8 cellular contexts compared by ENCODE assay signal in genomic region chr4:140151700-140152014, GRCh38. TPM values are rescaled to one million over a fixed set of nuclear protein-coding genes. Genes with fewer than 3 reads are reported as not detected.
DNase-seq lines count a peak whose midpoint lies in the region; ATAC-seq, FAIRE-seq and TF ChIP-seq lines count a peak whose summit lies in the region.

No MANE protein-coding gene starts in this region.

- no peaks in the 10 kb centered on the region for H3K9me3 ChIP-seq in BLaER1 treated with 17β-estradiol and CSF1 and Interleukin-3, amounts not matched to agents 10 nM and 100 nM (replicated peaks in 1 of 11)
- H3K9me3 ChIP-seq in esophagus (ENCODE audit: control insufficient read depth in 2 of 2, insufficient read depth in 1 of 2, low read depth in 1 of 2, low read length in 1 of 2) = no peaks in the 10 kb centered on the region
- H3K9me3 ChIP-seq in mucosa of descending colon = no peaks in the 10 kb centered on the region

- H3K36me3 Mint-ChIP-seq in activated CD8-positive, alpha-beta T cell treated with anti-CD3 and anti-CD28 coated beads for 36 hours (ENCODE audit: low read depth) = no peaks in the 10 kb centered on the region

- H3K4me3 Mint-ChIP-seq in activated CD8-positive, alpha-beta T cell treated with anti-CD3 and anti-CD28 coated beads for 36 hours = peak overlapping the region; percentile 84
- H3K4me3 Mint-ChIP-seq in stimulated activated naive CD8-positive, alpha-beta T cell treated with anti-CD3 and anti-CD28 coated beads, Interleukin-15, amount 100 ng/mL, for 72 hours = peak overlapping the region; percentile 95 to 96

- H3K4me1 ChIP-seq in BLaER1 treated with 17β-estradiol and CSF1 and Interleukin-3, amounts not matched to agents 10 nM and 100 nM = peaks cover 43 to 52% (median 50%) of the 10 kb centered on the region in 10 experiments
- H3K4me1 ChIP-seq in esophagus (ENCODE audit: control insufficient read depth in 2 of 2, insufficient read depth in 2 of 2, low read length in 1 of 2) (no peaks in the 10 kb centered on the region), mucosa of descending colon (ENCODE audit: low read depth) (peaks cover 7% of the 10 kb centered on the region)

- peak overlapping the region; percentile 86 to 98 (median 97) for H3K9ac ChIP-seq in BLaER1 treated with 17β-estradiol and CSF1 and Interleukin-3, amounts not matched to agents 10 nM and 100 nM

- H3K36me3 ChIP-seq in BLaER1 treated with 17β-estradiol and CSF1 and Interleukin-3, amounts not matched to agents 10 nM and 100 nM = peaks cover 0 to 6% (median 0%) of the 10 kb centered on the region in 11 experiments; a peak in 3 of 22 replicates
- H3K36me3 ChIP-seq in esophagus (ENCODE audit: control insufficient read depth in 2 of 2, insufficient read depth in 2 of 2, low read length in 1 of 2) = no peaks in the 10 kb centered on the region
- no peaks in the 10 kb centered on the region for H3K36me3 ChIP-seq in mucosa of descending colon (ENCODE audit: low read depth)

- peaks cover 29% of the 10 kb centered on the region for H3K4me1 Mint-ChIP-seq in activated CD8-positive, alpha-beta T cell treated with anti-CD3 and anti-CD28 coated beads for 36 hours (ENCODE audit: low read depth)
- H3K4me1 Mint-ChIP-seq in stimulated activated naive CD8-positive, alpha-beta T cell treated with anti-CD3 and anti-CD28 coated beads, Interleukin-15, amount 100 ng/mL, for 72 hours = peaks cover 33% of the 10 kb centered on the region

- DNase-seq in HTR-8/SVneo (ENCODE audit: insufficient read length, low spot score) = peak; percentile 81
- DNase-seq in NCI-H82 treated with DMSO at 0.1 percent for 48 hours (lab: John Stamatoyannopoulos, UW; ENCODE audit: unreplicated experiment) = peak; percentile 92
- DNase-seq in activated CD8-positive, alpha-beta T cell treated with anti-CD3 and anti-CD28 coated beads for 36 hours = peak; percentile 85
- peak in 2 of 3 donors; percentile 86 to 90 for DNase-seq in mucosa of descending colon
- DNase-seq in stimulated activated naive CD8-positive, alpha-beta T cell treated with anti-CD3 and anti-CD28 coated beads, Interleukin-15, amount 100 ng/mL, for 72 hours = no peak

- H3K4me2 ChIP-seq in BLaER1 treated with 17β-estradiol and CSF1 and Interleukin-3, amounts not matched to agents 10 nM and 100 nM = peak overlapping the region; percentile 70 to 92 (median 81)

- peak; percentile 46 for ATAC-seq in activated CD8-positive, alpha-beta T cell treated with anti-CD3 and anti-CD28 coated beads for 36 hours
- ATAC-seq in mucosa of descending colon = peak; percentile 60
- ATAC-seq in stimulated activated naive CD8-positive, alpha-beta T cell treated with anti-CD3 and anti-CD28 coated beads, Interleukin-15, amount 100 ng/mL, for 72 hours = peak; percentile 45
- ATAC-seq in HG03175 (IDR thresholded peaks at IDR 0.05; ENCODE audit: unreplicated experiment) = no peak

- no peaks in the 10 kb centered on the region for H3K9me3 Mint-ChIP-seq in activated CD8-positive, alpha-beta T cell treated with anti-CD3 and anti-CD28 coated beads for 36 hours
- H3K9me3 Mint-ChIP-seq in stimulated activated naive CD8-positive, alpha-beta T cell treated with anti-CD3 and anti-CD28 coated beads, Interleukin-15, amount 100 ng/mL, for 72 hours = no peaks in the 10 kb centered on the region

- intact Hi-C loops in activated CD8-positive, alpha-beta T cell treated with anti-CD3 and anti-CD28 coated beads for 36 hours (cut with micrococcal nuclease) = loop anchor here (2.0 to 10.0 kb wide), 5 partner anchors 34 to 417 kb away; no protein-coding TSS in a partner anchor
- intact Hi-C loops in mucosa of descending colon (cut with DNase I, micrococcal nuclease) = loop anchor here (5.0 to 10.0 kb wide), 2 partner anchors 101 to 137 kb away; no protein-coding TSS in a partner anchor

- H3K4me3 ChIP-seq in BLaER1 treated with 17β-estradiol and CSF1 and Interleukin-3, amounts not matched to agents 10 nM and 100 nM = peak overlapping the region; percentile 74 to 95 (median 89)
- H3K4me3 ChIP-seq in esophagus (ENCODE audit: low read depth in 1 of 2, low read length in 2 of 2) (peak overlapping the region; percentile 78 to 85), mucosa of descending colon (peak overlapping the region; percentile 67)

- TF ChIP-seq CTCF in activated CD8-positive, alpha-beta T cell treated with anti-CD3 and anti-CD28 coated beads for 36 hours (IDR thresholded peaks at IDR 0.05) = no peak
- no peak for TF ChIP-seq CTCF in mucosa of descending colon (IDR thresholded peaks at IDR 0.05)

- CTCF ChIA-PET in activated CD8-positive, alpha-beta T cell treated with anti-CD3 and anti-CD28 coated beads for 36 hours (lab: Charles Lee) = interaction anchor here (1.5 to 2.0 kb wide), 3 partner anchors 27 to 99 kb away, joined by 3 to 4 read pairs (median 3); no protein-coding TSS in a partner anchor

- POLR2A ChIA-PET in activated CD8-positive, alpha-beta T cell treated with anti-CD3 and anti-CD28 coated beads for 36 hours (lab: Charles Lee) = interaction anchor here (1.6 to 4.2 kb wide), 2 partner anchors 56 to 81 kb away, joined by 5 to 19 read pairs; no protein-coding TSS in a partner anchor

- 0% methylated on average over 10 to 11 of the region's 11 CpGs for WGBS in esophagus, 2 donors

- no peak for FAIRE-seq in HTR-8/SVneo (lab: Jason Lieb, UNC)

- no peaks in the 10 kb centered on the region for H3K27me3 ChIP-seq in BLaER1 treated with 17β-estradiol and CSF1 and Interleukin-3, amounts not matched to agents 10 nM and 100 nM
- H3K27me3 ChIP-seq in esophagus (ENCODE audit: control insufficient read depth in 1 of 2, insufficient read depth in 2 of 2, low read length in 2 of 2) = no peaks in the 10 kb centered on the region

- H4K20me1 ChIP-seq in BLaER1 treated with 17β-estradiol and CSF1 and Interleukin-3, amounts not matched to agents 10 nM and 100 nM = peaks cover 0 to 24% (median 0%) of the 10 kb centered on the region in 11 experiments; a peak in 3 of 22 replicates

- peaks cover 21% of the 10 kb centered on the region for H3K27me3 Mint-ChIP-seq in activated CD8-positive, alpha-beta T cell treated with anti-CD3 and anti-CD28 coated beads for 36 hours
- H3K27me3 Mint-ChIP-seq in stimulated activated naive CD8-positive, alpha-beta T cell treated with anti-CD3 and anti-CD28 coated beads, Interleukin-15, amount 100 ng/mL, for 72 hours = peaks cover 19% of the 10 kb centered on the region

- H3K27ac Mint-ChIP-seq in activated CD8-positive, alpha-beta T cell treated with anti-CD3 and anti-CD28 coated beads for 36 hours = peak overlapping the region; percentile 88
- H3K27ac Mint-ChIP-seq in stimulated activated naive CD8-positive, alpha-beta T cell treated with anti-CD3 and anti-CD28 coated beads, Interleukin-15, amount 100 ng/mL, for 72 hours = peak overlapping the region; percentile 44 to 52

- peak overlapping the region; percentile 80 to 99 (median 98) for H3K27ac ChIP-seq in BLaER1 treated with 17β-estradiol and CSF1 and Interleukin-3, amounts not matched to agents 10 nM and 100 nM
- H3K27ac ChIP-seq in esophagus (ENCODE audit: low read depth in 2 of 2, low read length in 1 of 2) = peak overlapping the region; percentile 99

RNA-seq across cellular contexts. Expression of gene MAML3, which starts 2.3 kb away (rescaled TPM):
- 1 to 10 TPM; 2.0 to 2.4 TPM for total RNA-seq in activated CD8-positive, alpha-beta T cell treated with anti-CD3 and anti-CD28 coated beads for 36 hours
- 1 to 10 TPM; 3.7 to 3.8 TPM for polyA plus RNA-seq in esophagus
- 10 to 100 TPM; 10.4 to 23.5 (median 14.8) TPM for total RNA-seq in mucosa of descending colon

Comparison
In these comparisons a context has a peak if more than half of its experiments do, and no peak if none do; other contexts are left out.
1. DNase-seq: peak in HTR-8/SVneo (single experiment), NCI-H82 treated with DMSO at 0.1 percent for 48 hours (single experiment), activated CD8-positive, alpha-beta T cell treated with anti-CD3 and anti-CD28 coated beads for 36 hours (single experiment) and mucosa of descending colon (2 of 3); none in stimulated activated naive CD8-positive, alpha-beta T cell treated with anti-CD3 and anti-CD28 coated beads, Interleukin-15, amount 100 ng/mL, for 72 hours (0 of 2).
2. Peak in every context shown above with its lines, with median percentiles within 50 percentile points of each other: H3K4me3 ChIP-seq.